23 cellular contexts compared by ENCODE assay signal in the genomic region with DNA sequence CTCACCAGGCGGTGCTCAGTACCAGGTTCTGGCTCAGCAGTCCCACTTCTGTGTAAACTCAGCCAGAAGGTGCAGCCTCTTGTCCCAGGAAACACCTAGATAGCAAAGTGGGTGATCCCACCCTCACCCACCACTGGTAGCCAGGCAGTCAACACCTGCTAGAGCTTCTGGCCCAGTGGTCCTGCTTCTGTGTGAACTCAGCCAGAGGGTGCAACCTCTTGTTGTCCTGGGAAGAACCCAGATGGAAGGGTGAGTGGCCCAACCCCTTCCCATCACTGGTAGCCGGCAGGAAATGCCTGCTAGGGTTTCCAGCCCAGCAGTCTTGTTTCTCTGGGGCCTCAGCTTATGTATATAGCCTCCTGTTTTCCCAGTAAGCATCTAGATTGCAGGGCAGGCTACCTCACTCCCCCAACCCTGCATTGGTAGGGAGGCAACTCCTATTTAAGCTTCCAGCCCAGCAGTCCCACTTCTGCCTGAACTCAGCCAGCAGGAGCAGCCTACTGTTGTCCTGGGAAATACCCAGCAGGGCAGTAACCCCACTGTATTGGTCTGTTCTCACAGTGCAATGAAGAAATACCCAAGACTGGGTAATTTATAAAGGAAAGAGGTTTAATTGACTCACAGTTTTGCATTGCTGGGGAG.
"Had no signal": no experiment of that assay in that cellular context is flagged by ENCODE, and none has a peak within 500 bp of the region (broad histone marks: within the 10 kb centered on the region; RNA-seq: fewer than 3 reads in every experiment).

No MANE protein-coding gene starts in this region.

- H3K27ac ChIP-seq: brain microvascular endothelial cell, heart left ventricle, parathyroid adenoma, SK-N-MC, tibial nerve, VCaP had no signal

- H3K36me3 ChIP-seq: brain microvascular endothelial cell, heart left ventricle, tibial nerve had no signal

- ATAC-seq: activated CD8-positive, alpha-beta T cell treated with anti-CD3 and anti-CD28 coated beads for 36 hours; heart left ventricle; T-cell had no signal

- H3K27me3 ChIP-seq: brain microvascular endothelial cell, heart left ventricle, tibial nerve had no signal

- H3K4me1 ChIP-seq: heart left ventricle, parathyroid adenoma, tibial nerve had no signal

- H2AFZ ChIP-seq: parathyroid adenoma had no signal

- H3K4me1 Mint-ChIP-seq: activated naive CD4-positive, alpha-beta T cell treated with anti-CD3 and anti-CD28 coated beads, Interleukin-2, amount 50 U/mL, for 24 hours; central memory CD8-positive, alpha-beta T cell; immature natural killer cell; naive B cell; T-cell had no signal

- DNase-seq: activated CD4-positive, alpha-beta T cell treated with anti-CD3 and anti-CD28 coated beads for 4 hours; activated CD8-positive, alpha-beta memory T cell treated with anti-CD3 and anti-CD28 coated beads, Interleukin-2, amount 50 U/mL, for 4 hours; activated CD8-positive, alpha-beta T cell treated with anti-CD3 and anti-CD28 coated beads for 36 hours; activated effector memory CD4-positive, alpha-beta T cell treated with anti-CD3 and anti-CD28 coated beads, Interleukin-2, amount 50 U/mL, for 16 hours; activated T-cell treated with anti-CD3 and anti-CD28 coated beads, Interleukin-2, amount 50 U/mL, for 48 hours; brain microvascular endothelial cell; effector memory CD4-positive, alpha-beta T cell; foreskin melanocyte; heart left ventricle; immature natural killer cell; naive B cell; stimulated activated CD4-positive, alpha-beta T cell treated with anti-CD3 and anti-CD28 coated beads, Interleukin-2, amount 100 ng/mL, for 48 hours; stimulated activated naive CD4-positive, alpha-beta T cell treated with Interleukin-2 at 50 U/mL for 16 hours; substantia nigra; T-cell; T-helper 9 cell had no signal

- H3K36me3 Mint-ChIP-seq: activated naive CD4-positive, alpha-beta T cell treated with anti-CD3 and anti-CD28 coated beads, Interleukin-2, amount 50 U/mL, for 24 hours; T-cell had no signal

- H3K4me3 Mint-ChIP-seq: activated CD8-positive, alpha-beta T cell treated with anti-CD3 and anti-CD28 coated beads for 36 hours; activated naive CD4-positive, alpha-beta T cell treated with anti-CD3 and anti-CD28 coated beads, Interleukin-2, amount 50 U/mL, for 24 hours; central memory CD8-positive, alpha-beta T cell; immature natural killer cell; T-cell had no signal

- H3K27ac Mint-ChIP-seq: activated CD8-positive, alpha-beta T cell treated with anti-CD3 and anti-CD28 coated beads for 36 hours; activated naive CD4-positive, alpha-beta T cell treated with anti-CD3 and anti-CD28 coated beads, Interleukin-2, amount 50 U/mL, for 24 hours; immature natural killer cell; T-cell had no signal

- H3K9ac ChIP-seq: parathyroid adenoma had no signal

- H3K4me3 ChIP-seq: heart left ventricle, lung, SK-N-MC, tibial nerve had no signal
